9 cellular contexts compared by ENCODE assay signal in genomic region chr1:208029381-208030319, GRCh38.
DNase-seq lines count a peak whose midpoint lies in the region; ATAC-seq and TF ChIP-seq lines count a peak whose summit lies in the region.
"Had no signal": no experiment of that assay in that cellular context is flagged by ENCODE, and none has a peak within 500 bp of the region (broad histone marks: within the 10 kb centered on the region; RNA-seq: fewer than 3 reads in every experiment).

No MANE protein-coding gene starts in this region.

- no peaks in the 10 kb centered on the region for H3K4me1 ChIP-seq in GM23338 (ENCODE audit: insufficient read depth)
- H3K4me1 ChIP-seq in stomach: peaks cover 22 to 32% (median 27%) of the 10 kb centered on the region in 4 donors

- no peak for TF ChIP-seq CTCF in GM23338 (conservative IDR thresholded peaks at IDR 0.05; ENCODE audit: low read depth in 2 of 2)
- no peak for TF ChIP-seq CTCF in choroid plexus epithelial cell (conservative IDR thresholded peaks at IDR 0.05; ENCODE audit: low read depth, low read length)
- TF ChIP-seq CTCF in stomach (IDR thresholded peaks at IDR 0.05): no peak

- no peak for DNase-seq in GM23338 (ENCODE audit: low spot score)
- DNase-seq in choroid plexus epithelial cell (ENCODE audit: low read depth): peak; percentile 75
- peak; percentile 57 for DNase-seq in kidney tubule cell (ENCODE audit: low spot score)
- DNase-seq in stomach: no peak
- no peak for DNase-seq in stimulated activated naive CD4-positive, alpha-beta T cell (lab: John Stamatoyannopoulos, UW)
- DNase-seq in HPDE6-E6E7 (ENCODE audit: extremely low spot score): no peak

- H3K9me2 ChIP-seq in GM23338 (ENCODE audit: insufficient read depth): peaks cover 1% of the 10 kb centered on the region; the same call in 1 of the 2 replicates

- H3K79me2 ChIP-seq in GM23338 (replicated peaks; ENCODE audit: insufficient read depth): no peaks in the 10 kb centered on the region

- H3K9me3 Mint-ChIP-seq in GM23338: no peaks in the 10 kb centered on the region; the same call in 2 of the 3 replicates
- H3K9me3 Mint-ChIP-seq: IgD-negative memory B cell had no signal

- no peaks in the 10 kb centered on the region for H4K20me1 ChIP-seq in GM23338 (replicated peaks; ENCODE audit: insufficient read depth)

- H3K36me3 Mint-ChIP-seq in GM23338 (ENCODE audit: low read depth): no peaks in the 10 kb centered on the region

- no peaks in the 10 kb centered on the region for H3F3A ChIP-seq in GM23338 (replicated peaks; ENCODE audit: low read depth)

- H3K4me2 ChIP-seq in GM23338: no peak overlapping the region

- intact Hi-C loops in stomach (cut with DNase I; ENCODE audit: low total_unique reads): no loop called here

- no peaks in the 10 kb centered on the region for H3K9me3 ChIP-seq in stomach

- no peak for TF ChIP-seq POLR2A in stomach (IDR thresholded peaks at IDR 0.05)

- 40 to 69% (median 62%) methylated on average over 7 to 14 of the region's 14 CpGs for WGBS in stomach, 5 donors

- no peak overlapping the region for H2AFZ ChIP-seq in GM23338

- H3K27me3 ChIP-seq in GM23338 (ENCODE audit: insufficient read depth) (no peaks in the 10 kb centered on the region), stomach (no peaks in the 10 kb centered on the region)

- TF ChIP-seq EP300 in stomach (IDR thresholded peaks at IDR 0.05): no peak

- H3K4me3 Mint-ChIP-seq in GM23338: no peak overlapping the region
- H3K4me3 Mint-ChIP-seq: IgD-negative memory B cell had no signal

- H3K27ac ChIP-seq in GM23338 (ENCODE audit: low read depth): no peak overlapping the region
- peak overlapping the region; percentile 28 to 84 (median 80) for H3K27ac ChIP-seq in stomach

- peaks cover 18% of the 10 kb centered on the region for H3K27me3 Mint-ChIP-seq in GM23338 (ENCODE audit: insufficient read depth, low read depth, poor library complexity)

- no peak overlapping the region for H3K4me3 ChIP-seq in GM23338
- no peak overlapping the region for H3K4me3 ChIP-seq in choroid plexus epithelial cell (ENCODE audit: low read depth, low read length)
- no peak overlapping the region for H3K4me3 ChIP-seq in stomach

- no peaks in the 10 kb centered on the region for H3K36me3 ChIP-seq in GM23338 (ENCODE audit: insufficient read depth)
- H3K36me3 ChIP-seq in stomach: peaks cover 62 to 93% (median 88%) of the 10 kb centered on the region in 4 donors

- H3K27ac Mint-ChIP-seq in GM23338: no peak overlapping the region
- H3K27ac Mint-ChIP-seq: IgD-negative memory B cell had no signal

- H3K4me1 Mint-ChIP-seq in GM23338: peaks cover 6% of the 10 kb centered on the region
- H3K4me1 Mint-ChIP-seq: IgD-negative memory B cell had no signal

- ATAC-seq in GM23338: peak; percentile 63; the same call in 2 of the 3 replicates
- ATAC-seq in HG03175 (IDR thresholded peaks at IDR 0.05; ENCODE audit: unreplicated experiment): no peak
- ATAC-seq in GM19328 (IDR thresholded peaks at IDR 0.05; ENCODE audit: unreplicated experiment): no peak

TF ChIP-seq in GM23338, 12 proteins besides CTCF, POLR2A, EP300 and RAD21:
- no peak for TF ChIP-seq ZNF331 (CRISPR knock-in tag; IDR thresholded peaks at IDR 0.05; ENCODE audit: low read depth)
- TF ChIP-seq NANOG (IDR thresholded peaks at IDR 0.05; ENCODE audit: borderline replicate concordance): no peak
- no peak for TF ChIP-seq JUNB (IDR thresholded peaks at IDR 0.05; ENCODE audit: unreplicated experiment)

Comparison
In these comparisons a context has a peak if more than half of its experiments do, and no peak if none do; other contexts are left out.
1. DNase-seq: peak in choroid plexus epithelial cell (single experiment) and kidney tubule cell (single experiment); none in GM23338 (single experiment), stomach (single experiment), stimulated activated naive CD4-positive, alpha-beta T cell (0 of 6) and HPDE6-E6E7 (single experiment).